In genomic region chr6:168207421-168208175, GRCh38 we compare ENCODE assay signal across 16 cellular contexts.
DNase-seq lines count a peak whose midpoint lies in the region; ATAC-seq and TF ChIP-seq lines count a peak whose summit lies in the region.
"Had no signal": no experiment of that assay in that cellular context is flagged by ENCODE, and none has a peak within 500 bp of the region (broad histone marks: within the 10 kb centered on the region; RNA-seq: fewer than 3 reads in every experiment).

No MANE protein-coding gene starts in this region.

- no peak overlapping the region for H3K4me3 Mint-ChIP-seq in endodermal cell
- no peak overlapping the region for H3K4me3 Mint-ChIP-seq in nephron
- H3K4me3 Mint-ChIP-seq: B cell; CD14-positive monocyte; CD8-positive, alpha-beta T cell; GM23338 had no signal

- 88 to 90% methylated on average over 16 to 22 of the region's 22 CpGs for WGBS in endodermal cell (ENCODE audit: insufficient coverage in 1 of 2, insufficient read length in 1 of 2), 2 experiments
- 83% methylated on average over 22 of the region's 22 CpGs for WGBS in prostate gland

- intact Hi-C loops in sciatic nerve (cut with DNase I) (no loop called here), prostate gland (cut with DNase I) (no loop called here)

- DNase-seq in endodermal cell (peak; percentile 43), sciatic nerve (ENCODE audit: low spot score) (no peak), prostate gland (ENCODE audit: low spot score) (no peak), activated gamma-delta T cell (lab: John Stamatoyannopoulos, UW) (no peak)
- no peak for DNase-seq in activated CD4-positive, alpha-beta T cell treated with anti-CD3 and anti-CD28 coated beads, Interleukin-2, amount 50 U/mL, for 4 hours
- DNase-seq: CD8-positive, alpha-beta T cell; COR-L47; DMS153; DND-41; GDM1 had no signal

- ATAC-seq in sciatic nerve: peak; percentile 29
- ATAC-seq: CD8-positive, alpha-beta T cell had no signal

- peaks cover 8 to 55% (median 48%) of the 10 kb centered on the region in 10 experiments; a peak in 19 of 20 replicates for H3K4me1 ChIP-seq in BLaER1 treated with 17β-estradiol and CSF1 and Interleukin-3, amounts not matched to agents 10 nM and 100 nM
- no peaks in the 10 kb centered on the region for H3K4me1 ChIP-seq in endodermal cell (ENCODE audit: control insufficient read depth, insufficient read depth, low read length)
- no peaks in the 10 kb centered on the region for H3K4me1 ChIP-seq in prostate gland (replicated peaks)

- H3K9me3 Mint-ChIP-seq in endodermal cell: peaks cover 7% of the 10 kb centered on the region
- H3K9me3 Mint-ChIP-seq in nephron: peaks cover 17% of the 10 kb centered on the region
- H3K9me3 Mint-ChIP-seq: CD8-positive, alpha-beta T cell had no signal

- H3K27ac ChIP-seq in BLaER1 treated with 17β-estradiol and CSF1 and Interleukin-3, amounts not matched to agents 10 nM and 100 nM: no peak overlapping the region
- H3K27ac ChIP-seq in endodermal cell (ENCODE audit: low read depth, low read length) (no peak overlapping the region), prostate gland (no peak overlapping the region)

- TF ChIP-seq CTCF in endodermal cell (conservative IDR thresholded peaks at IDR 0.05) (no peak), nephron (IDR thresholded peaks at IDR 0.05; ENCODE audit: unreplicated experiment in 3 of 3) (no peak), prostate gland (IDR thresholded peaks at IDR 0.05) (no peak)

- H3K36me3 Mint-ChIP-seq in endodermal cell (ENCODE audit: low read depth): no peaks in the 10 kb centered on the region
- no peaks in the 10 kb centered on the region for H3K36me3 Mint-ChIP-seq in nephron (ENCODE audit: low read depth)
- H3K36me3 Mint-ChIP-seq: CD14-positive monocyte; CD8-positive, alpha-beta T cell had no signal

- H4K20me1 ChIP-seq in BLaER1 treated with 17β-estradiol and CSF1 and Interleukin-3, amounts not matched to agents 10 nM and 100 nM: no peaks in the 10 kb centered on the region

- H3K9me3 ChIP-seq in BLaER1 treated with 17β-estradiol and CSF1 and Interleukin-3, amounts not matched to agents 10 nM and 100 nM (replicated peaks in 1 of 11): peaks cover 13 to 26% (median 18%) of the 10 kb centered on the region in 11 experiments
- H3K9me3 ChIP-seq in endodermal cell (ENCODE audit: control insufficient read depth, low read length) (peaks cover 6% of the 10 kb centered on the region), prostate gland (no peaks in the 10 kb centered on the region)
- H3K9me3 ChIP-seq: HAP-1 had no signal

- peaks cover 27% of the 10 kb centered on the region for H3K27me3 Mint-ChIP-seq in endodermal cell (ENCODE audit: insufficient read depth)
- peaks cover 7% of the 10 kb centered on the region for H3K27me3 Mint-ChIP-seq in nephron (ENCODE audit: low read depth)
- H3K27me3 Mint-ChIP-seq: B cell had no signal

- TF ChIP-seq POLR2A in prostate gland (IDR thresholded peaks at IDR 0.05): no peak

- H3K4me3 ChIP-seq in BLaER1 treated with 17β-estradiol and CSF1 and Interleukin-3, amounts not matched to agents 10 nM and 100 nM: no peak overlapping the region
- H3K4me3 ChIP-seq in endodermal cell (ENCODE audit: low read length) (no peak overlapping the region), prostate gland (no peak overlapping the region)
- H3K4me3 ChIP-seq: GM23338, HAP-1 had no signal

- peak overlapping the region in 8 of 11 experiments; percentile 6 to 62 (median 40); a peak in 10 of 22 replicates for H3K4me2 ChIP-seq in BLaER1 treated with 17β-estradiol and CSF1 and Interleukin-3, amounts not matched to agents 10 nM and 100 nM
- H3K4me2 ChIP-seq: GM23338 had no signal

- peaks cover 0 to 5% (median 0%) of the 10 kb centered on the region in 11 experiments; a peak in 3 of 22 replicates for H3K36me3 ChIP-seq in BLaER1 treated with 17β-estradiol and CSF1 and Interleukin-3, amounts not matched to agents 10 nM and 100 nM
- H3K36me3 ChIP-seq in endodermal cell (ENCODE audit: control insufficient read depth, insufficient read depth, low read length) (no peaks in the 10 kb centered on the region), prostate gland (no peaks in the 10 kb centered on the region)
- H3K36me3 ChIP-seq: HAP-1 had no signal

- no peak overlapping the region for H3K9ac ChIP-seq in BLaER1 treated with 17β-estradiol and CSF1 and Interleukin-3, amounts not matched to agents 10 nM and 100 nM
- no peak overlapping the region for H3K9ac ChIP-seq in endodermal cell (ENCODE audit: extremely low read depth, low read length, poor library complexity, severe bottlenecking)

- no peaks in the 10 kb centered on the region for H3K27me3 ChIP-seq in BLaER1 treated with 17β-estradiol and CSF1 and Interleukin-3, amounts not matched to agents 10 nM and 100 nM
- no peaks in the 10 kb centered on the region for H3K27me3 ChIP-seq in endodermal cell (ENCODE audit: control insufficient read depth, insufficient read depth, low read length, poor library complexity, severe bottlenecking)
- H3K27me3 ChIP-seq in prostate gland (replicated peaks; ENCODE audit: insufficient read depth): no peaks in the 10 kb centered on the region

- H3K27ac Mint-ChIP-seq in endodermal cell (no peak overlapping the region), nephron (peak overlapping the region in 2 of 3 experiments; percentile 41 to 71)
- H3K27ac Mint-ChIP-seq: B cell; CD14-positive monocyte; CD8-positive, alpha-beta T cell; GM23338 had no signal

- H3K4me1 Mint-ChIP-seq in endodermal cell: peaks cover 8% of the 10 kb centered on the region
- H3K4me1 Mint-ChIP-seq in nephron: peaks cover 34% of the 10 kb centered on the region
- H3K4me1 Mint-ChIP-seq: B cell, CD14-positive monocyte had no signal
